ENCODE assay signal across 26 cellular contexts in the genomic region with DNA sequence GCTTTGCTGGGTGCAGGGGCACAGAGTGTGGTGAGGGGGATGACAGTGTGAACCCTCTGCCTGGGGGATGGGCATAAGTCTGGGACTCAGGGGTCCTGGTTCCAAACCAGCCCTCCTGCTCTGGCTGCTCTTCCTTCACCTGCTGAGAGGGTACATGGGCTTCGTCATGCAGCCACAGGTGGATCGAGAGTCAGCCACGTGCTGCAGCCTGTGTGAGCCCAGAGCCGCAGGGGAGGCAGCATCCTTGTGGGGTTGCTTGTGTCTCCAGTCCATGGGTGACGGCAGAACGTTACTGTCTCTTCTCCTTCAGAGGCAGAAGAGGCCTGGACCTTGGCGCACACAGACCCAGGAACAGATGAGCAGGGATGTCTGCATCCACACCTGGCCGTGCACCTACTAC.
"Had no signal": no experiment of that assay in that cellular context is flagged by ENCODE, and none has a peak within 500 bp of the region (broad histone marks: within the 10 kb centered on the region; RNA-seq: fewer than 3 reads in every experiment).

No MANE protein-coding gene starts in this region.

- ATAC-seq: activated T-cell treated with anti-CD3 and anti-CD28 coated beads, Interleukin-2, amount 50 U/mL, for 4 hours; natural killer cell treated with Interleukin-12 subunit alpha and Interleukin-12 subunit beta and Interleukin-15 and Interleukin-18, amount 100 ng/mL, for 72 hours; right lobe of liver; SK-N-SH treated with all-trans-retinoic acid at 6 μM for 48 hours; stimulated activated memory B cell treated with anti-CD40 and anti-IgM and Interleukin-4, amounts not matched to agents 10 μg/mL and 1 μg/mL and 100 μg/mL, for 72 hours had no signal

- H2AFZ ChIP-seq: hepatocyte had no signal

- H3K4me3 ChIP-seq: hepatocyte, right lobe of liver, testis, upper lobe of right lung had no signal

- FAIRE-seq: endometrium, small intestine, TTC549 had no signal

- H3K27me3 Mint-ChIP-seq: activated CD4-positive, alpha-beta T cell treated with anti-CD3 and anti-CD28 coated beads, Interleukin-2, amount 10 ng/mL, durations not matched to agents 7 days and 5 days; dendritic cell treated with granulocyte-macrophage colony-stimulating factor and Interleukin-4, amounts not matched to agents 40 ng/mL and 50 ng/mL, for 4 days; natural killer cell treated with Interleukin-12 subunit alpha and Interleukin-12 subunit beta and Interleukin-15 and Interleukin-18, amount 100 ng/mL, for 72 hours; stimulated activated memory B cell treated with anti-CD40 and anti-IgM and Interleukin-4, amounts not matched to agents 10 μg/mL and 1 μg/mL and 100 μg/mL, for 72 hours had no signal

- H3K4me2 ChIP-seq: hepatocyte had no signal

- H3K27ac ChIP-seq: hepatocyte, neutrophil, right lobe of liver, WERI-Rb-1 had no signal

- H3K36me3 ChIP-seq: WERI-Rb-1 had no signal

- H3K27me3 ChIP-seq: hepatocyte, neutrophil, right lobe of liver, testis, upper lobe of right lung had no signal

- H3K4me3 Mint-ChIP-seq: activated CD4-positive, alpha-beta T cell treated with anti-CD3 and anti-CD28 coated beads, Interleukin-2, amount 10 ng/mL, durations not matched to agents 7 days and 5 days; activated naive CD4-positive, alpha-beta T cell treated with anti-CD3 and anti-CD28 coated beads for 36 hours; activated T-cell treated with anti-CD3 and anti-CD28 coated beads, Interleukin-2, amount 50 U/mL, for 4 hours; dendritic cell treated with granulocyte-macrophage colony-stimulating factor and Interleukin-4, amounts not matched to agents 40 ng/mL and 50 ng/mL, for 4 days; immature natural killer cell; stimulated activated memory B cell treated with anti-CD40 and anti-IgM and Interleukin-4, amounts not matched to agents 10 μg/mL and 1 μg/mL and 100 μg/mL, for 72 hours had no signal

- H3K4me1 ChIP-seq: upper lobe of right lung had no signal

- H3K9me3 Mint-ChIP-seq: activated CD4-positive, alpha-beta T cell treated with anti-CD3 and anti-CD28 coated beads, Interleukin-2, amount 10 ng/mL, durations not matched to agents 7 days and 5 days; activated naive CD4-positive, alpha-beta T cell treated with anti-CD3 and anti-CD28 coated beads for 36 hours; activated T-cell treated with anti-CD3 and anti-CD28 coated beads, Interleukin-2, amount 50 U/mL, for 4 hours; dendritic cell treated with granulocyte-macrophage colony-stimulating factor and Interleukin-4, amounts not matched to agents 40 ng/mL and 50 ng/mL, for 4 days; immature natural killer cell; natural killer cell treated with Interleukin-12 subunit alpha and Interleukin-12 subunit beta and Interleukin-15 and Interleukin-18, amount 100 ng/mL, for 72 hours; stimulated activated memory B cell treated with anti-CD40 and anti-IgM and Interleukin-4, amounts not matched to agents 10 μg/mL and 1 μg/mL and 100 μg/mL, for 72 hours had no signal

- DNase-seq: activated CD4-positive, alpha-beta T cell treated with anti-CD3 and anti-CD28 coated beads, Interleukin-2, amount 10 ng/mL, durations not matched to agents 7 days and 5 days; activated CD4-positive, CD25-positive, alpha-beta regulatory T cell treated with anti-CD3 and anti-CD28 coated beads, Interleukin-2, amount 50 U/mL, for 72 hours; activated CD8-positive, alpha-beta memory T cell treated with anti-CD3 and anti-CD28 coated beads, Interleukin-2, amount 50 U/mL, for 48 hours; activated effector memory CD4-positive, alpha-beta T cell treated with Interleukin-2 at 50 U/mL for 16 hours; activated naive CD4-positive, alpha-beta T cell treated with anti-CD3 and anti-CD28 coated beads for 36 hours; activated T-cell treated with anti-CD3 and anti-CD28 coated beads, Interleukin-2, amount 50 U/mL, for 4 hours; amygdala; effector CD4-positive, alpha-beta T cell; foreskin fibroblast; immature natural killer cell; kidney glomerular epithelial cell; midbrain; right lobe of liver; small intestine; stimulated activated CD4-positive, alpha-beta T cell treated with anti-CD3 and anti-CD28 coated beads, Interleukin-15, amount 100 ng/mL, for 24 hours; testis; upper lobe of right lung; WERI-Rb-1 had no signal

- H3K27ac Mint-ChIP-seq: activated CD4-positive, alpha-beta T cell treated with anti-CD3 and anti-CD28 coated beads, Interleukin-2, amount 10 ng/mL, durations not matched to agents 7 days and 5 days; activated naive CD4-positive, alpha-beta T cell treated with anti-CD3 and anti-CD28 coated beads for 36 hours; dendritic cell treated with granulocyte-macrophage colony-stimulating factor and Interleukin-4, amounts not matched to agents 40 ng/mL and 50 ng/mL, for 4 days; natural killer cell treated with Interleukin-12 subunit alpha and Interleukin-12 subunit beta and Interleukin-15 and Interleukin-18, amount 100 ng/mL, for 72 hours; stimulated activated memory B cell treated with anti-CD40 and anti-IgM and Interleukin-4, amounts not matched to agents 10 μg/mL and 1 μg/mL and 100 μg/mL, for 72 hours had no signal

- H3K9me3 ChIP-seq: neutrophil, right lobe of liver, testis, upper lobe of right lung had no signal
